In the genomic region with DNA sequence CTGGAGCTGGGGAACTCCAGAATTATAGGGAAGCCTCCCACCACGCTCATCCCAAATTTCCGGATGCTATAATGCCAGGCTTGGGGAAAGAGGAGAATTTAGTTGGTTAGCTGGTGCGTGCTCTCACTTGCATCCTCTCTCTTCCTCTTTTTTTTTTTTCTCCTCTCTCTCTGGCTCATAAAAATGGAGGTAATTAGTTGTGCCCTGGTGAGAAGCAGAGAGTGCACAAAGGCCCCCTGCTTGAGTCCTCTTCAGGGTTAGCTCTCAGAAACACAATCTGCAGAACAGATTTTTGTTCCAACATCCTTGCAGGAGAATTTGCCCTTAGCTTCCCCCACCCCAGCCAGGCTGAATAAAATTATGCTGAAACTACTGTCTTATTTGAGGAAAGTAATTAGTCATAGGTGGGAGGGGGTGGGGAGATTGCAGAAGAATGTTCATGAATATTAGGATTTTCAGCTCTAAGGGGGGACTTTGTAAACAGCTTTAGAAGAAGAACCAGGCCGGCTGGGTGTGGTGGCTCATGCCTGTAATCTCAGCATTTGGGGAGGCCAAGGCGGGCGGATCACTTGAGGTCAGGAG, we compare ENCODE assay signal across 14 cellular contexts. TPM values are rescaled to one million over a fixed set of nuclear protein-coding genes. Genes with fewer than 3 reads are reported as not detected.
DNase-seq lines count a peak whose midpoint lies in the region; ATAC-seq, FAIRE-seq and TF ChIP-seq lines count a peak whose summit lies in the region.
"Had no signal": no experiment of that assay in that cellular context is flagged by ENCODE, and none has a peak within 500 bp of the region (broad histone marks: within the 10 kb centered on the region; RNA-seq: fewer than 3 reads in every experiment).

No MANE protein-coding gene starts in this region.

- intact Hi-C loops in GM12878 (cut with micrococcal nuclease; ENCODE audit: unreplicated experiment): no loop called here

- no peak overlapping the region for H2AFZ ChIP-seq in GM12878 (ENCODE audit: control insufficient read depth, low read depth, low read length)

- H3K4me3 Mint-ChIP-seq in mesothelial cell of epicardium: no peak overlapping the region
- H3K4me3 Mint-ChIP-seq in CD8-positive, alpha-beta memory T cell: no peak overlapping the region
- H3K4me3 Mint-ChIP-seq in natural killer cell treated with Interleukin-12 subunit alpha and Interleukin-12 subunit beta and Interleukin-15 and Interleukin-18, amount 100 ng/mL, for 72 hours: no peak overlapping the region
- H3K4me3 Mint-ChIP-seq: activated CD8-positive, alpha-beta T cell treated with anti-CD3 and anti-CD28 coated beads, Interleukin-2, amount 10 ng/mL, durations not matched to agents 7 days and 5 days had no signal

- H3K4me1 ChIP-seq in GM12878 (ENCODE audit: control insufficient read depth, insufficient read depth, low read length): peaks cover 3% of the 10 kb centered on the region
- H3K4me1 ChIP-seq in CD8-positive, alpha-beta memory T cell (ENCODE audit: insufficient read depth, low read length): peaks cover 7% of the 10 kb centered on the region

- TF ChIP-seq EP300 in GM12878 (IDR thresholded peaks at IDR 0.05; ENCODE audit: borderline replicate concordance in 1 of 2, control insufficient read depth in 1 of 2, low read depth in 2 of 2, low read length in 2 of 2): no peak

- H3K9me3 Mint-ChIP-seq in mesothelial cell of epicardium: no peaks in the 10 kb centered on the region
- H3K9me3 Mint-ChIP-seq in CD8-positive, alpha-beta memory T cell: no peaks in the 10 kb centered on the region
- no peaks in the 10 kb centered on the region for H3K9me3 Mint-ChIP-seq in natural killer cell treated with Interleukin-12 subunit alpha and Interleukin-12 subunit beta and Interleukin-15 and Interleukin-18, amount 100 ng/mL, for 72 hours

- no peaks in the 10 kb centered on the region for H3K9me3 ChIP-seq in GM12878 (replicated peaks; ENCODE audit: control insufficient read depth, insufficient read depth, low read length)
- H3K9me3 ChIP-seq in CD8-positive, alpha-beta memory T cell (ENCODE audit: low read length): no peaks in the 10 kb centered on the region

- peak overlapping the region; percentile 19 for H3K27ac Mint-ChIP-seq in mesothelial cell of epicardium
- peak overlapping the region in 1 of 8 donors; percentile 50 for H3K27ac Mint-ChIP-seq in CD8-positive, alpha-beta memory T cell
- peak overlapping the region in 1 of 2 donors; percentile 51 for H3K27ac Mint-ChIP-seq in natural killer cell treated with Interleukin-12 subunit alpha and Interleukin-12 subunit beta and Interleukin-15 and Interleukin-18, amount 100 ng/mL, for 72 hours
- H3K27ac Mint-ChIP-seq: activated CD8-positive, alpha-beta T cell treated with anti-CD3 and anti-CD28 coated beads, Interleukin-2, amount 10 ng/mL, durations not matched to agents 7 days and 5 days had no signal

- H3K27me3 Mint-ChIP-seq in mesothelial cell of epicardium (ENCODE audit: low read depth): no peaks in the 10 kb centered on the region
- H3K27me3 Mint-ChIP-seq in CD8-positive, alpha-beta memory T cell: peaks cover 17 to 53% of the 10 kb centered on the region in 2 donors
- H3K27me3 Mint-ChIP-seq in natural killer cell treated with Interleukin-12 subunit alpha and Interleukin-12 subunit beta and Interleukin-15 and Interleukin-18, amount 100 ng/mL, for 72 hours: peaks cover 7 to 12% of the 10 kb centered on the region in 2 donors

- H3K9ac ChIP-seq in GM12878 (ENCODE audit: control insufficient read depth, insufficient read depth, low read length): no peak overlapping the region

- POLR2A ChIA-PET in GM12878 (lab: Charles Lee): interaction anchor here (2.5 kb wide), 1 partner anchor 11 kb away, joined by 12 read pairs; no protein-coding TSS in a partner anchor
- POLR2A ChIA-PET in CD8-positive, alpha-beta memory T cell (lab: Charles Lee): no interaction called here

- SMC1A ChIA-PET in GM12878 (lab: Charles Lee; ENCODE audit: uncharacterized antibody, unreplicated experiment): interaction anchor here (0.9 to 3.1 kb wide), 5 partner anchors 9 to 57 kb away, joined by 3 to 12 read pairs (median 4); no protein-coding TSS in a partner anchor

- H3K4me1 Mint-ChIP-seq in mesothelial cell of epicardium: peaks cover 19% of the 10 kb centered on the region
- H3K4me1 Mint-ChIP-seq in CD8-positive, alpha-beta memory T cell: peaks cover 7 to 14% (median 12%) of the 10 kb centered on the region in 3 donors
- peaks cover 28 to 31% of the 10 kb centered on the region in 2 donors for H3K4me1 Mint-ChIP-seq in natural killer cell treated with Interleukin-12 subunit alpha and Interleukin-12 subunit beta and Interleukin-15 and Interleukin-18, amount 100 ng/mL, for 72 hours (ENCODE audit: low read depth in 2 of 2)

- in situ Hi-C loops in GM12878 (cut with MboI): no loop called here

- CTCF ChIA-PET in GM12878 (lab: Yijun Ruan, JAX): interaction anchor here (0.7 to 3.4 kb wide), 8 partner anchors 8 to 240 kb away, joined by 3 to 21 read pairs (median 6); partner anchors contain the start of gene VGF
- CTCF ChIA-PET in CD8-positive, alpha-beta memory T cell (lab: Charles Lee): interaction anchor here (2.5 kb wide), 1 partner anchor 10 kb away, joined by 12 read pairs; no protein-coding TSS in a partner anchor

- no peak for TF ChIP-seq CTCF in NB4 (IDR thresholded peaks at IDR 0.05; ENCODE audit: low read depth, low read length)
- no peak for TF ChIP-seq CTCF in GM12878 (IDR thresholded peaks at IDR 0.05 in 2 of 3, conservative IDR thresholded peaks at IDR 0.05 in 1 of 3; ENCODE audit: control insufficient read depth in 2 of 3, extremely low read depth in 1 of 3, insufficient read depth in 1 of 3, low read depth in 3 of 3, low read length in 3 of 3)
- no peak for TF ChIP-seq CTCF in mesothelial cell of epicardium (IDR thresholded peaks at IDR 0.05; ENCODE audit: unreplicated experiment)

- WGBS in GM12878 (ENCODE audit: insufficient coverage, insufficient replicate concordance, low lambda C conversion rate, missing lambda C conversion rate): 24% methylated on average over 6 of the region's 6 CpGs

- TF ChIP-seq POLR2A in NB4 (IDR thresholded peaks at IDR 0.05; ENCODE audit: extremely low read depth, insufficient read length): no peak
- no peak for TF ChIP-seq POLR2A in GM12878 (IDR thresholded peaks at IDR 0.05; ENCODE audit: low read depth, low read length)

- H3K36me3 Mint-ChIP-seq in mesothelial cell of epicardium: peaks cover 3% of the 10 kb centered on the region
- no peaks in the 10 kb centered on the region for H3K36me3 Mint-ChIP-seq in CD8-positive, alpha-beta memory T cell
- no peaks in the 10 kb centered on the region for H3K36me3 Mint-ChIP-seq in natural killer cell treated with Interleukin-12 subunit alpha and Interleukin-12 subunit beta and Interleukin-15 and Interleukin-18, amount 100 ng/mL, for 72 hours

- H3K36me3 ChIP-seq in GM12878 (ENCODE audit: control insufficient read depth in 2 of 2, insufficient read depth in 2 of 2, low read length in 1 of 2): no peaks in the 10 kb centered on the region
- H3K36me3 ChIP-seq in CD8-positive, alpha-beta memory T cell (ENCODE audit: insufficient read depth, low read length): no peaks in the 10 kb centered on the region

- no TSS peak for BruUV-seq in GM12878 (replicated peaks; lab: Mats Ljungman, UMichigan)

- no peak for ATAC-seq in GM12878
- no peak for ATAC-seq in natural killer cell treated with Interleukin-12 subunit alpha and Interleukin-12 subunit beta and Interleukin-15 and Interleukin-18, amount 100 ng/mL, for 72 hours
- ATAC-seq: activated CD8-positive, alpha-beta T cell treated with anti-CD3 and anti-CD28 coated beads, Interleukin-2, amount 10 ng/mL, durations not matched to agents 7 days and 5 days had no signal

- no peak overlapping the region for H3K27ac ChIP-seq in GM12878 (ENCODE audit: control insufficient read depth, insufficient read depth)
- no peak overlapping the region for H3K27ac ChIP-seq in CD8-positive, alpha-beta memory T cell (ENCODE audit: low read depth, low read length)

- DNase-seq in EH (ENCODE audit: low read depth) (peak; percentile 75), NB4 (ENCODE audit: low read depth) (peak; percentile 70), GM12878 (ENCODE audit: low read depth, low spot score) (no peak), mesothelial cell of epicardium (ENCODE audit: low spot score in 2 of 2, unreplicated experiment in 2 of 2) (no peak), NCI-H524 treated with DMSO at 0.1 percent for 48 hours (lab: John Stamatoyannopoulos, UW) (no peak)
- no peak for DNase-seq in stimulated activated CD4-positive, alpha-beta T cell treated with anti-CD3 and anti-CD28 coated beads, Interleukin-2, amount 100 ng/mL, for 24 hours
- no peak for DNase-seq in CD8-positive, alpha-beta memory T cell
- no peak for DNase-seq in natural killer cell treated with Interleukin-12 subunit alpha and Interleukin-12 subunit beta and Interleukin-15 and Interleukin-18, amount 100 ng/mL, for 72 hours (ENCODE audit: low spot score)
- DNase-seq: activated CD8-positive, alpha-beta T cell treated with anti-CD3 and anti-CD28 coated beads, Interleukin-2, amount 10 ng/mL, durations not matched to agents 7 days and 5 days; erythroblast; NCI-H2029 treated with DMSO at 0.1 percent for 48 hours; stimulated activated CD4-positive, alpha-beta T cell treated with anti-CD3 and anti-CD28 coated beads, Interleukin-2, amount 100 ng/mL, for 48 hours had no signal

- H3K4me3 ChIP-seq in NB4 (ENCODE audit: low read depth, low read length) (no peak overlapping the region), GM12878 (no peak overlapping the region)
- H3K4me3 ChIP-seq in CD8-positive, alpha-beta memory T cell (ENCODE audit: low read length): no peak overlapping the region

- FAIRE-seq in GM12878 (lab: Jason Lieb, UNC): no peak

- RAD21 ChIA-PET in GM12878 (lab: Charles Lee; ENCODE audit: unreplicated experiment): interaction anchor here (0.6 to 2.3 kb wide), 8 partner anchors 9 to 148 kb away, joined by 3 to 13 read pairs (median 4); partner anchors contain the start of genes FIS1 and TRIM56

- no peak overlapping the region for H3K4me2 ChIP-seq in GM12878 (ENCODE audit: control insufficient read depth, insufficient read depth)

- no peak for TF ChIP-seq RAD21 in GM12878 (IDR thresholded peaks at IDR 0.05; ENCODE audit: insufficient read depth, low read depth, low read length)

- H3K27me3 ChIP-seq in GM12878 (replicated peaks in 1 of 2; ENCODE audit: control insufficient read depth in 2 of 2, insufficient read depth in 2 of 2, low read length in 1 of 2): peaks cover 0 to 2% of the 10 kb centered on the region in 2 experiments; a peak in 2 of 4 replicates
- no peaks in the 10 kb centered on the region for H3K27me3 ChIP-seq in CD8-positive, alpha-beta memory T cell (ENCODE audit: insufficient read depth, low read length, poor library complexity, severe bottlenecking)

- no peaks in the 10 kb centered on the region for H3K79me2 ChIP-seq in GM12878 (ENCODE audit: control insufficient read depth, insufficient read depth, low read length)

- no peaks in the 10 kb centered on the region for H4K20me1 ChIP-seq in GM12878 (ENCODE audit: control insufficient read depth, insufficient read depth)

RNA-seq across cellular contexts. Expression of gene SERPINE1, which starts 7.6 kb away (rescaled TPM):
- total RNA-seq in GM12878 (2013; cell fraction: nucleolus; rRNA removed): 1.3 and 1.4 TPM in 2 replicates
- total RNA-seq in GM12878 (2014; rRNA removed) (0.23 and 0.33 TPM in 2 replicates), GM12878 (2014; rRNA removed; fragmentation: Illumina TruSeq; extraction: Trizol) (0.14 and 0.27 TPM in 2 replicates), GM12878 (2021) (0.46 and 0.66 TPM in 2 replicates), mesothelial cell of epicardium (11.4 to 15.1 TPM (median 14.2 TPM) in 3 replicates)
- 0.58 TPM for polyA plus RNA-seq in GM12878 (2011; ENCODE audit: low read depth)
- polyA plus RNA-seq in GM12878 (2011; rRNA removed) (1.5 and 2.4 TPM in 2 replicates), GM12878 (2014; fragmentation: Illumina TruSeq; extraction: Trizol) (0.25 and 0.41 TPM in 2 replicates), GM12878 (2014; fragmentation: Nextera tagmentation; extraction: Ambion mirVana) (under 1 TPM; 0.20 to 0.39 TPM), GM12878 (2014; rRNA removed) (0.52 and 0.58 TPM in 2 replicates), GM12878 (2016; fragmentation: Nextera tagmentation; extraction: Ambion mirVana) (under 1 TPM; 0.75 to 0.83 TPM)
- polyA plus RNA-seq in GM12878 (2011; cell fraction: cytosol; rRNA removed): 3.1 and 3.2 TPM in 2 replicates
- 1.2 and 1.5 TPM in 2 replicates for polyA plus RNA-seq in GM12878 (2011; cell fraction: nucleus; rRNA removed)
- 0.93 and 0.94 TPM in 2 replicates for polyA plus RNA-seq in GM12878 (2012)
- polyA minus RNA-seq in GM12878 (2011; rRNA and poly(A)+ RNA removed): 2.0 and 3.0 TPM in 2 replicates
- 1.0 and 1.3 TPM in 2 replicates for polyA minus RNA-seq in GM12878 (2011; cell fraction: cytosol; rRNA and poly(A)+ RNA removed)
- 0.48 TPM in 2 replicates for polyA minus RNA-seq in GM12878 (2011; cell fraction: nucleus; rRNA and poly(A)+ RNA removed)
- total RNA-seq in CD8-positive, alpha-beta memory T cell: under 1 TPM; 0.31 to 0.44 TPM
- not detected for polyA plus RNA-seq in CD8-positive, alpha-beta memory T cell
- total RNA-seq in natural killer cell treated with Interleukin-12 subunit alpha and Interleukin-12 subunit beta and Interleukin-15 and Interleukin-18, amount 100 ng/mL, for 72 hours: not detected
- total RNA-seq: SK-MEL-5 had no signal

RNA-seq across cellular contexts. Expression of gene AP1S1, which starts 19.8 kb away (rescaled TPM):
- 10.0 and 11.2 TPM in 2 replicates for total RNA-seq in GM12878 (2013; cell fraction: nucleolus; rRNA removed)
- total RNA-seq in GM12878 (2014; rRNA removed): 89.4 and 103 TPM in 2 replicates
- 48.6 and 48.9 TPM in 2 replicates for total RNA-seq in GM12878 (2014; rRNA removed; fragmentation: Illumina TruSeq; extraction: Trizol)
- total RNA-seq in GM12878 (2021): 58.5 and 63.5 TPM in 2 replicates
- 53.1 TPM for polyA plus RNA-seq in GM12878 (2011; ENCODE audit: low read depth)
- polyA plus RNA-seq in GM12878 (2011; rRNA removed): 103 and 121 TPM in 2 replicates
- 132 and 133 TPM in 2 replicates for polyA plus RNA-seq in GM12878 (2011; cell fraction: cytosol; rRNA removed)
- polyA plus RNA-seq in GM12878 (2011; cell fraction: nucleus; rRNA removed): 70.1 and 95.2 TPM in 2 replicates
- 63.7 and 83.5 TPM in 2 replicates for polyA plus RNA-seq in GM12878 (2012)
- polyA plus RNA-seq in GM12878 (2014; fragmentation: Illumina TruSeq; extraction: Trizol): 59.2 and 61.3 TPM in 2 replicates
- polyA plus RNA-seq in GM12878 (2014; fragmentation: Nextera tagmentation; extraction: Ambion mirVana): 1 to 10 TPM; 2.5 to 7.9 TPM
- 101 and 115 TPM in 2 replicates for polyA plus RNA-seq in GM12878 (2014; rRNA removed)
- 10 to 100 TPM; 26.3 to 30.7 TPM for polyA plus RNA-seq in GM12878 (2016; fragmentation: Nextera tagmentation; extraction: Ambion mirVana)
- polyA minus RNA-seq in GM12878 (2011; rRNA and poly(A)+ RNA removed): 59.1 and 71.1 TPM in 2 replicates
- 18.3 and 22.6 TPM in 2 replicates for polyA minus RNA-seq in GM12878 (2011; cell fraction: cytosol; rRNA and poly(A)+ RNA removed)
- polyA minus RNA-seq in GM12878 (2011; cell fraction: nucleus; rRNA and poly(A)+ RNA removed): 7.1 and 7.4 TPM in 2 replicates
- total RNA-seq in mesothelial cell of epicardium: 57.4 to 63.4 TPM (median 61.5 TPM) in 3 replicates
- total RNA-seq in CD8-positive, alpha-beta memory T cell: 10 to 100 TPM; 42.6 to 43.6 TPM
- 4.4 TPM for polyA plus RNA-seq in CD8-positive, alpha-beta memory T cell
- 10 to 100 TPM; 30.9 to 39.4 TPM for total RNA-seq in natural killer cell treated with Interleukin-12 subunit alpha and Interleukin-12 subunit beta and Interleukin-15 and Interleukin-18, amount 100 ng/mL, for 72 hours

RNA-seq across cellular contexts. Expression of gene VGF, which starts 30.9 kb away (rescaled TPM):
- total RNA-seq in GM12878 (2013; cell fraction: nucleolus; rRNA removed): 0.19 TPM in 1 of 2 replicates, not detected in the other
- total RNA-seq in GM12878 (2014; rRNA removed) (0.11 TPM in 1 of 2 replicates, not detected in the other), GM12878 (2014; rRNA removed; fragmentation: Illumina TruSeq; extraction: Trizol) (0.09 TPM in 1 of 2 replicates, not detected in the other), GM12878 (2021) (0.11 and 0.23 TPM in 2 replicates), mesothelial cell of epicardium (0.35 to 0.38 TPM (median 0.36 TPM) in 3 replicates)
- not detected for polyA plus RNA-seq in GM12878 (2011; ENCODE audit: low read depth)
- polyA plus RNA-seq in GM12878 (2011; rRNA removed) (not detected in 2 replicates), GM12878 (2014; fragmentation: Illumina TruSeq; extraction: Trizol) (not detected in 2 replicates), GM12878 (2014; fragmentation: Nextera tagmentation; extraction: Ambion mirVana) (not detected), GM12878 (2014; rRNA removed) (0.20 TPM in 1 of 2 replicates, not detected in the other), GM12878 (2016; fragmentation: Nextera tagmentation; extraction: Ambion mirVana) (under 1 TPM; 0.09 to 0.25 TPM)
- polyA plus RNA-seq in GM12878 (2011; cell fraction: cytosol; rRNA removed): 0.03 TPM in 1 of 2 replicates, not detected in the other
- 0.10 and 0.16 TPM in 2 replicates for polyA plus RNA-seq in GM12878 (2011; cell fraction: nucleus; rRNA removed)
- 0.05 and 0.08 TPM in 2 replicates for polyA plus RNA-seq in GM12878 (2012)
- polyA minus RNA-seq in GM12878 (2011; rRNA and poly(A)+ RNA removed): not detected in 2 replicates
- polyA minus RNA-seq in GM12878 (2011; cell fraction: cytosol; rRNA and poly(A)+ RNA removed): not detected in 2 replicates
- polyA minus RNA-seq in GM12878 (2011; cell fraction: nucleus; rRNA and poly(A)+ RNA removed): not detected in 2 replicates
- total RNA-seq in CD8-positive, alpha-beta memory T cell: under 1 TPM; 0.13 to 0.16 TPM
- not detected for polyA plus RNA-seq in CD8-positive, alpha-beta memory T cell
- total RNA-seq in natural killer cell treated with Interleukin-12 subunit alpha and Interleukin-12 subunit beta and Interleukin-15 and Interleukin-18, amount 100 ng/mL, for 72 hours: under 1 TPM in 1 of 2 donors, not detected in 1; 0.31 TPM

RNA-seq across cellular contexts. Expression of gene NAT16, which starts 45.6 kb away (rescaled TPM):
- not detected in 2 replicates for total RNA-seq in GM12878 (2013; cell fraction: nucleolus; rRNA removed)
- not detected in 2 replicates for total RNA-seq in GM12878 (2014; rRNA removed)
- not detected in 2 replicates for total RNA-seq in GM12878 (2014; rRNA removed; fragmentation: Illumina TruSeq; extraction: Trizol)
- not detected in 2 replicates for total RNA-seq in GM12878 (2021)
- polyA plus RNA-seq in GM12878 (2011; ENCODE audit: low read depth): not detected
- not detected in 2 replicates for polyA plus RNA-seq in GM12878 (2011; rRNA removed)
- polyA plus RNA-seq in GM12878 (2011; cell fraction: cytosol; rRNA removed): not detected in 2 replicates
- polyA plus RNA-seq in GM12878 (2011; cell fraction: nucleus; rRNA removed): 0.07 TPM in 1 of 2 replicates, not detected in the other
- not detected in 2 replicates for polyA plus RNA-seq in GM12878 (2012)
- polyA plus RNA-seq in GM12878 (2014; fragmentation: Illumina TruSeq; extraction: Trizol): not detected in 2 replicates
- polyA plus RNA-seq in GM12878 (2014; fragmentation: Nextera tagmentation; extraction: Ambion mirVana): not detected
- not detected in 2 replicates for polyA plus RNA-seq in GM12878 (2014; rRNA removed)
- polyA plus RNA-seq in GM12878 (2016; fragmentation: Nextera tagmentation; extraction: Ambion mirVana): not detected
- not detected in 2 replicates for polyA minus RNA-seq in GM12878 (2011; rRNA and poly(A)+ RNA removed)
- not detected in 2 replicates for polyA minus RNA-seq in GM12878 (2011; cell fraction: cytosol; rRNA and poly(A)+ RNA removed)
- 0.10 TPM in 1 of 2 replicates, not detected in the other for polyA minus RNA-seq in GM12878 (2011; cell fraction: nucleus; rRNA and poly(A)+ RNA removed)
- not detected in 3 replicates for total RNA-seq in mesothelial cell of epicardium
- total RNA-seq in CD8-positive, alpha-beta memory T cell: not detected
- not detected for polyA plus RNA-seq in CD8-positive, alpha-beta memory T cell
- not detected for total RNA-seq in natural killer cell treated with Interleukin-12 subunit alpha and Interleukin-12 subunit beta and Interleukin-15 and Interleukin-18, amount 100 ng/mL, for 72 hours
- total RNA-seq: activated CD8-positive, alpha-beta T cell treated with anti-CD3 and anti-CD28 coated beads, Interleukin-2, amount 10 ng/mL, durations not matched to agents 7 days and 5 days; kidney epithelial cell had no signal

RNA-seq across cellular contexts. Expression of gene TRIM56, which starts 49.2 kb away (rescaled TPM):
- total RNA-seq in GM12878 (2013; cell fraction: nucleolus; rRNA removed): 63.4 and 67.9 TPM in 2 replicates
- total RNA-seq in GM12878 (2014; rRNA removed) (14.1 and 16.2 TPM in 2 replicates), GM12878 (2014; rRNA removed; fragmentation: Illumina TruSeq; extraction: Trizol) (12.3 and 12.7 TPM in 2 replicates), GM12878 (2021) (33.8 and 37.5 TPM in 2 replicates), mesothelial cell of epicardium (33.6 to 40.1 TPM (median 39.6 TPM) in 3 replicates)
- polyA plus RNA-seq in GM12878 (2011; ENCODE audit: low read depth): 10.6 TPM
- polyA plus RNA-seq in GM12878 (2011; rRNA removed) (9.6 and 10.8 TPM in 2 replicates), GM12878 (2014; fragmentation: Illumina TruSeq; extraction: Trizol) (19.5 and 19.8 TPM in 2 replicates), GM12878 (2014; fragmentation: Nextera tagmentation; extraction: Ambion mirVana) (1 to 10 TPM; 3.2 to 8.3 TPM), GM12878 (2014; rRNA removed) (19.1 and 20.7 TPM in 2 replicates), GM12878 (2016; fragmentation: Nextera tagmentation; extraction: Ambion mirVana) (10 to 100 TPM; 10.3 to 10.8 TPM)
- polyA plus RNA-seq in GM12878 (2011; cell fraction: cytosol; rRNA removed): 7.9 and 8.0 TPM in 2 replicates
- 16.6 and 28.9 TPM in 2 replicates for polyA plus RNA-seq in GM12878 (2011; cell fraction: nucleus; rRNA removed)
- 17.9 and 29.2 TPM in 2 replicates for polyA plus RNA-seq in GM12878 (2012)
- polyA minus RNA-seq in GM12878 (2011; rRNA and poly(A)+ RNA removed): 23.3 and 43.7 TPM in 2 replicates
- polyA minus RNA-seq in GM12878 (2011; cell fraction: cytosol; rRNA and poly(A)+ RNA removed): 9.8 and 12.2 TPM in 2 replicates
- polyA minus RNA-seq in GM12878 (2011; cell fraction: nucleus; rRNA and poly(A)+ RNA removed): 11.4 and 24.9 TPM in 2 replicates
- total RNA-seq in CD8-positive, alpha-beta memory T cell: 10 to 100 TPM; 29.1 to 31.9 TPM
- 22.0 TPM for polyA plus RNA-seq in CD8-positive, alpha-beta memory T cell
- 10 to 100 TPM; 54.8 to 73.7 TPM for total RNA-seq in natural killer cell treated with Interleukin-12 subunit alpha and Interleukin-12 subunit beta and Interleukin-15 and Interleukin-18, amount 100 ng/mL, for 72 hours

Comparison
In these comparisons a context has a peak if more than half of its experiments do, and no peak if none do; other contexts are left out.
1. DNase-seq: peak in EH (single experiment) and NB4 (single experiment); none in GM12878 (single experiment), mesothelial cell of epicardium (0 of 2), stimulated activated CD4-positive, alpha-beta T cell treated with anti-CD3 and anti-CD28 coated beads, Interleukin-2, amount 100 ng/mL, for 24 hours (0 of 2), NCI-H524 treated with DMSO at 0.1 percent for 48 hours (single experiment), CD8-positive, alpha-beta memory T cell (0 of 5) and natural killer cell treated with Interleukin-12 subunit alpha and Interleukin-12 subunit beta and Interleukin-15 and Interleukin-18, amount 100 ng/mL, for 72 hours (single experiment).